ENCODE assay signal across 22 cellular contexts in the genomic region with DNA sequence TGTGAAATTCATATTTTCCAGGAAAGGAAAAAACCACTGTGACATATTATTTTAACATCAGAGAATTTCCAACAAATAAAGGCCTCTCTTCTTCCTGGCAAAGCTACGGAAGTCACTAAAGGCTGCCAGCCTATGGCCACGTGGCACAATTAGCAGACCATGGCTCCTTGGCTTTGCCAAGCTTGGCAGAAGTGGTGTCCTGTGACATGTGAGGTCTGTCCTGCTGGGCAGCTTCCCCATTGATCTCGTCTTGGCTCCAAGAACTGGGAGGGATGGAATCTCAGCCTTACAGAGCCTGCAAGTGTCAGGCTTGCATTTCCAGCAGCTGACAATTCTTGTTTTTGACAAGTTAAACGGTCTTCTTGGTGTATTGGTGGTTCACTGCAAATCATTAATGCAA.
DNase-seq lines count a peak whose midpoint lies in the region; ATAC-seq and TF ChIP-seq lines count a peak whose summit lies in the region.
"Had no signal": no experiment of that assay in that cellular context is flagged by ENCODE, and none has a peak within 500 bp of the region (broad histone marks: within the 10 kb centered on the region; RNA-seq: fewer than 3 reads in every experiment).

No MANE protein-coding gene starts in this region.

- H3K9me2 ChIP-seq in Karpas-422 (replicated peaks; ENCODE audit: insufficient read depth, low read length): no peaks in the 10 kb centered on the region

- no peak overlapping the region for H2AFZ ChIP-seq in Karpas-422 (ENCODE audit: low read length)
- H2AFZ ChIP-seq: GM23248 had no signal

- intact Hi-C loops in Right ventricle myocardium inferior (cut with DNase I): no loop called here
- intact Hi-C loops in head of caudate nucleus (cut with DNase I): no loop called here

- H3K27ac ChIP-seq in right atrium auricular region: no peak overlapping the region
- no peak overlapping the region for H3K27ac ChIP-seq in substantia nigra (ENCODE audit: low read depth, low read length, poor library complexity, severe bottlenecking)
- H3K27ac ChIP-seq in Karpas-422 (ENCODE audit: low read length): no peak overlapping the region
- H3K27ac ChIP-seq: GM23248, SJCRH30 had no signal

- H3K79me2 ChIP-seq in Karpas-422 (ENCODE audit: low read length): no peaks in the 10 kb centered on the region

- H3K4me3 ChIP-seq in right atrium auricular region (no peak overlapping the region), Karpas-422 (ENCODE audit: low read length) (no peak overlapping the region)
- H3K4me3 ChIP-seq: GM23248, HAP-1, SJCRH30 had no signal

- no peak for TF ChIP-seq CTCF in right atrium auricular region (IDR thresholded peaks at IDR 0.05)

- H3K9ac ChIP-seq in Karpas-422 (ENCODE audit: low read length): no peak overlapping the region
- H3K9ac ChIP-seq: GM23248 had no signal

- H3K4me1 ChIP-seq in right atrium auricular region (peaks cover 0 to 3% of the 10 kb centered on the region in 2 donors), Karpas-422 (ENCODE audit: low read length) (no peaks in the 10 kb centered on the region)
- H3K4me1 ChIP-seq: HAP-1, SJCRH30 had no signal

- peak; percentile 68 for DNase-seq in Right ventricle myocardium inferior (ENCODE audit: missing footprints)
- DNase-seq in right atrium auricular region (ENCODE audit: low spot score): no peak
- peak in 28 of 42 donors; percentile 7 to 54 (median 32) for DNase-seq in head of caudate nucleus
- peak in 27 of 51 donors; percentile 0 to 67 (median 18) for DNase-seq in hypothalamus (lab: John Stamatoyannopoulos, UW)
- peak in 31 of 49 donors; percentile 1 to 61 (median 24) for DNase-seq in substantia nigra (lab: John Stamatoyannopoulos, UW)
- no peak for DNase-seq in DMS79 (lab: John Stamatoyannopoulos, UW)
- DNase-seq in Karpas-422: no peak
- DNase-seq: 8988T; CD4-positive, CD25-positive, alpha-beta regulatory T cell; COR-L47; DMS 273 treated with DMSO at 0.1 percent for 48 hours; GDM1; GM23248; NCI-H1105; NCI-H2081; NCI-H2171 treated with DMSO at 0.1 percent for 48 hours; NCI-H748 treated with DMSO at 0.1 percent for 48 hours; OCI-M1; RPMI8226; SJCRH30 had no signal

- H3K27me3 ChIP-seq in right atrium auricular region: no peaks in the 10 kb centered on the region
- peaks cover 3% of the 10 kb centered on the region; the same call in 1 of the 2 replicates for H3K27me3 ChIP-seq in Karpas-422 (ENCODE audit: low read length)
- H3K27me3 ChIP-seq: SJCRH30 had no signal

- H3K36me3 ChIP-seq in right atrium auricular region (no peaks in the 10 kb centered on the region), Karpas-422 (ENCODE audit: insufficient read depth, low read length) (no peaks in the 10 kb centered on the region)
- H3K36me3 ChIP-seq: HAP-1, SJCRH30 had no signal

- ATAC-seq in Right ventricle myocardium inferior: peak; percentile 86
- no peak for ATAC-seq in GM21360 (IDR thresholded peaks at IDR 0.05; ENCODE audit: unreplicated experiment)

- H3K4me2 ChIP-seq in Karpas-422 (ENCODE audit: low read depth, low read length, poor library complexity, severe bottlenecking): no peak overlapping the region

- no peaks in the 10 kb centered on the region for H4K20me1 ChIP-seq in Karpas-422 (ENCODE audit: insufficient read depth, low read depth, low read length)

- H3K9me3 ChIP-seq in right atrium auricular region (no peaks in the 10 kb centered on the region), Karpas-422 (ENCODE audit: low read length) (no peaks in the 10 kb centered on the region)
- H3K9me3 ChIP-seq: HAP-1, SJCRH30 had no signal

Comparison
In these comparisons a context has a peak if more than half of its experiments do, and no peak if none do; other contexts are left out.
1. DNase-seq: peak in Right ventricle myocardium inferior (single experiment), head of caudate nucleus (28 of 42), hypothalamus (27 of 51) and substantia nigra (31 of 49); none in right atrium auricular region (single experiment), DMS79 (single experiment) and Karpas-422 (single experiment).